1 cellular context compared by ENCODE assay signal in the genomic region with DNA sequence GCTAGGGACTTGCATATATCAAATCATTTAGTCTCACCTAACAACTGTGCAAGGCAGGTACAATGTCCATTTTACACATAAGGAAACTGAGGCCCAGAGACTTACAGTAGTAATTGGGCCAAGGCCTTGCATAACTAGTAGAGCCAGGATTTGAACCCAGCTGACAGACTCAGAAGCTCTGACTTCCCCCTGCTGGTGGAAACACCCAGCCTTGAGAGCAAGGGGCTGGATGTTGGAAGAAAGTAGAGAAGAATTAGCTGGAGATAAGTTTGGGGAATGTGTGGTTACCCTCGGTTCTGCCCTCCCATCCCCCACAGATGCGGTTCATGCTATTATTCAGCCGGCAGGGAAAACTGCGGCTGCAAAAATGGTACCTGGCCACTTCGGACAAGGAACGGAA.
TF ChIP-seq lines count a peak whose summit lies in the region.

No MANE protein-coding gene starts in this region.

TF ChIP-seq in IMR-90, 13 proteins besides CTCF, POLR2A, EP300 and RAD21:
- no peak for TF ChIP-seq MAZ (IDR thresholded peaks at IDR 0.05; ENCODE audit: borderline replicate concordance, low read depth, low read length)
- TF ChIP-seq, protein P1, sequence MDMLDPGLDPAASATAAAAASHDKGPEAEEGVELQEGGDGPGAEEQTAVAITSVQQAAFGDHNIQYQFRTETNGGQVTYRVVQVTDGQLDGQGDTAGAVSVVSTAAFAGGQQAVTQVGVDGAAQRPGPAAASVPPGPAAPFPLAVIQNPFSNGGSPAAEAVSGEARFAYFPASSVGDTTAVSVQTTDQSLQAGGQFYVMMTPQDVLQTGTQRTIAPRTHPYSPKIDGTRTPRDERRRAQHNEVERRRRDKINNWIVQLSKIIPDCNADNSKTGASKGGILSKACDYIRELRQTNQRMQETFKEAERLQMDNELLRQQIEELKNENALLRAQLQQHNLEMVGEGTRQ (IDR thresholded peaks at IDR 0.05; ENCODE audit: low read depth, low read length): no peak
- no peak for TF ChIP-seq RCOR1 (IDR thresholded peaks at IDR 0.05; ENCODE audit: insufficient replicate concordance, low read length)
